ENCODE assay signal across 17 cellular contexts in the genomic region with DNA sequence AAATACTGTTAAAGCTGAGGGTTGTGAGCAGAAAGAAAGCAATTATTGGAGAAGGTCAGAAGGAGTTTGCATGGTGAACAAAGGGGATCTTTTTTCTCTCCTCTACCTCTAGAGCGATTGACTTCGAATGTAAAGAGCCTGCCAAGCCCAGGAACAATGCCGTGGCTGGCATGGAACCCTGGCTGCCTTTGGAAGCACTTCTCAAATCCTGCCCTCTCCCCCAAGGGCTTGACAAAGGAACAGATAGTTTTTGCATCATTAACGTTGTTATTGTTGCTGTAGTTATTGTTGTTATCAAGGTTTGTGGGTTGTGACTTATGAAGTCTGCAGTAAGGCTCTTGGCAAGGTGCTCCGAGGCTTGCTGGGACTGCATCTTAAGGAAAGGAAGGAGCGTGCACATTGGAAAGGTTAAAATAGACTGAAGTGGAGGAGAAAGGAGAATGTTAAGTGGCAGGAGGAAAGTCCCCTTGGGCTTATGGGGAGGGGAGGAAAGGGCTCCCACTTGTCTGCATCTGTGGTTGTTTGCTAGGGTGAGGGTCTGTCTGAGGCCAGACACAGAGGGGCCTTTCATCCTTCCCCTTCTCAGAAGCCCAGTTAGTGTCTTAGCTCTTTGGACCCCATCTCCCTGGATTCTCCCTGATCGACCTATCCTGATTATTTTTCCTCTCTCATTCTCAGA. TPM values are rescaled to one million over a fixed set of nuclear protein-coding genes. Genes with fewer than 3 reads are reported as not detected.
DNase-seq lines count a peak whose midpoint lies in the region; ATAC-seq and TF ChIP-seq lines count a peak whose summit lies in the region.
"Had no signal": no experiment of that assay in that cellular context is flagged by ENCODE, and none has a peak within 500 bp of the region (broad histone marks: within the 10 kb centered on the region; RNA-seq: fewer than 3 reads in every experiment).

No MANE protein-coding gene starts in this region.

- DNase-seq in DMS79 treated with DMSO at 0.1 percent for 48 hours (lab: John Stamatoyannopoulos, UW), result peak; percentile 79
- no peak for DNase-seq in Panc1 (ENCODE audit: low read depth, low spot score)
- DNase-seq in esophagus squamous epithelium (lab: John Stamatoyannopoulos, UW), result no peak
- no peak for DNase-seq in osteocyte (ENCODE audit: extremely low spot score, unreplicated experiment)
- DNase-seq in inferior parietal cortex (ENCODE audit: extremely low spot score), result no peak
- no peak for DNase-seq in Kasumi-1 (lab: John Stamatoyannopoulos, UW)
- DNase-seq in NOMO-1 treated with dmso at 0.1 percent for 144 hours (lab: John Stamatoyannopoulos, UW; ENCODE audit: unreplicated experiment), result no peak
- DNase-seq: DMS 273 treated with DMSO at 0.1 percent for 48 hours, erythroblast, MV-4-11, NCI-H2171 treated with DMSO at 0.1 percent for 48 hours had no signal

- H3K9me3 Mint-ChIP-seq in osteocyte (ENCODE audit: unreplicated experiment), result no peaks in the 10 kb centered on the region
- H3K9me3 Mint-ChIP-seq: WTC11 had no signal

- no peak for TF ChIP-seq POLR2A in esophagus squamous epithelium (IDR thresholded peaks at IDR 0.05)

- H3K4me3 ChIP-seq in Panc1 (ENCODE audit: low read depth in 2 of 2, low read length in 2 of 2), result peak overlapping the region in 1 of 2 experiments; percentile 9; a peak in 1 of 4 replicates
- no peak overlapping the region for H3K4me3 ChIP-seq in esophagus squamous epithelium
- H3K4me3 ChIP-seq: lung, ovary, tibial artery had no signal

- H3K4me1 Mint-ChIP-seq in osteocyte (ENCODE audit: unreplicated experiment), result peaks cover 84% of the 10 kb centered on the region

- H3K27me3 ChIP-seq in Panc1 (ENCODE audit: control insufficient read depth, insufficient read depth, low read length) (no peaks in the 10 kb centered on the region), esophagus squamous epithelium (no peaks in the 10 kb centered on the region)
- H3K27me3 ChIP-seq: ovary, tibial artery had no signal

- in situ Hi-C loops in Panc1 (cut with HindIII; ENCODE audit: low pct_unique_long_range_greater_than_20kb, low sequenced_read_pairs), result no loop called here

- no TSS peak for BruUV-seq in Panc1 (replicated peaks; lab: Mats Ljungman, UMichigan)

- peaks cover 76% of the 10 kb centered on the region for H3K4me1 ChIP-seq in Panc1 (ENCODE audit: control insufficient read depth, insufficient read depth, low read length)
- peaks cover 28 to 68% (median 63%) of the 10 kb centered on the region in 3 donors for H3K4me1 ChIP-seq in esophagus squamous epithelium

- peak overlapping the region; percentile 25 for H3K27ac Mint-ChIP-seq in osteocyte (ENCODE audit: unreplicated experiment)
- H3K27ac Mint-ChIP-seq: activated naive CD8-positive, alpha-beta T cell had no signal

- 25 to 35% methylated on average over 7 of the region's 7 CpGs for WGBS in esophagus squamous epithelium, 2 donors

- H3K36me3 Mint-ChIP-seq in osteocyte (ENCODE audit: unreplicated experiment), result peaks cover 2% of the 10 kb centered on the region
- H3K36me3 Mint-ChIP-seq: activated naive CD8-positive, alpha-beta T cell; WTC11 had no signal

- H3K27ac ChIP-seq in Panc1 (ENCODE audit: low read length) (peak overlapping the region; percentile 74), esophagus squamous epithelium (peak overlapping the region in 3 of 4 donors; percentile 26 to 83 (median 70))

- H3K9me3 ChIP-seq in Panc1 (ENCODE audit: control insufficient read depth, insufficient read depth, low read depth, low read length) (no peaks in the 10 kb centered on the region), esophagus squamous epithelium (no peaks in the 10 kb centered on the region)
- H3K9me3 ChIP-seq: ovary, tibial artery had no signal

- peak; percentile 50 for ATAC-seq in Panc1
- no peak for ATAC-seq in HG03039 (IDR thresholded peaks at IDR 0.05; ENCODE audit: unreplicated experiment)

- intact Hi-C loops in Panc1 (cut with micrococcal nuclease; ENCODE audit: unreplicated experiment) (no loop called here), esophagus squamous epithelium (cut with DNase I) (no loop called here)

- H3K4me3 Mint-ChIP-seq in osteocyte (ENCODE audit: unreplicated experiment), result no peak overlapping the region
- H3K4me3 Mint-ChIP-seq: activated naive CD8-positive, alpha-beta T cell; WTC11 had no signal

- no peaks in the 10 kb centered on the region for H3K36me3 ChIP-seq in Panc1 (ENCODE audit: control insufficient read depth, insufficient read depth, low read length)
- H3K36me3 ChIP-seq in esophagus squamous epithelium, result no peaks in the 10 kb centered on the region
- H3K36me3 ChIP-seq: ovary, tibial artery had no signal

- TF ChIP-seq CTCF in Panc1 (IDR thresholded peaks at IDR 0.05), result no peak
- TF ChIP-seq CTCF in esophagus squamous epithelium (IDR thresholded peaks at IDR 0.05), result no peak
- no peak for TF ChIP-seq CTCF in osteocyte (IDR thresholded peaks at IDR 0.05)

- H3K27me3 Mint-ChIP-seq in osteocyte (ENCODE audit: unreplicated experiment), result no peaks in the 10 kb centered on the region
- H3K27me3 Mint-ChIP-seq: activated naive CD8-positive, alpha-beta T cell had no signal

- CTCF ChIA-PET in Panc1 (lab: Charles Lee), result no interaction called here

- POLR2A ChIA-PET in Panc1 (lab: Charles Lee), result no interaction called here

RNA-seq across cellular contexts. Expression of gene PDIA5, which starts 16.8 kb away (rescaled TPM):
- total RNA-seq in Panc1 (2021; ENCODE audit: unreplicated experiment) (53.6 TPM), esophagus squamous epithelium (10 to 100 TPM in 3 of 4 donors, 1 to 10 TPM in 1; 3.9 to 13.0 (median 12.0) TPM), osteocyte (35.5 and 39.7 TPM in 2 replicates)
- polyA plus RNA-seq in Panc1 (2012; ENCODE audit: insufficient read length), result 46.5 TPM

RNA-seq across cellular contexts. Expression of gene SEMA5B, which starts 56.0 kb away (rescaled TPM):
- total RNA-seq in Panc1 (2021; ENCODE audit: unreplicated experiment), result 1.2 TPM
- polyA plus RNA-seq in Panc1 (2012; ENCODE audit: insufficient read length), result 2.7 TPM
- total RNA-seq in esophagus squamous epithelium, result under 1 TPM in 3 of 4 donors, not detected in 1; 0.13 to 0.21 (median 0.19) TPM
- total RNA-seq in osteocyte, result 1.3 TPM in 2 replicates
